Comparison of ENCODE assay signal across 1 cellular context in genomic region chr2:148221926-148222325, GRCh38.
TF ChIP-seq lines count a peak whose summit lies in the region.

No MANE protein-coding gene starts in this region.

TF ChIP-seq in HEK293, 187 proteins besides CTCF, POLR2A, EP300 and RAD21 (continued from another document):
- TF ChIP-seq ZNF280D (tag by site-specific recombination; IDR thresholded peaks at IDR 0.05): peak; percentile 95
- no peak for TF ChIP-seq ZNF37A (tag by site-specific recombination; IDR thresholded peaks at IDR 0.05)
